ENCODE assay signal across 4 cellular contexts in the genomic region with DNA sequence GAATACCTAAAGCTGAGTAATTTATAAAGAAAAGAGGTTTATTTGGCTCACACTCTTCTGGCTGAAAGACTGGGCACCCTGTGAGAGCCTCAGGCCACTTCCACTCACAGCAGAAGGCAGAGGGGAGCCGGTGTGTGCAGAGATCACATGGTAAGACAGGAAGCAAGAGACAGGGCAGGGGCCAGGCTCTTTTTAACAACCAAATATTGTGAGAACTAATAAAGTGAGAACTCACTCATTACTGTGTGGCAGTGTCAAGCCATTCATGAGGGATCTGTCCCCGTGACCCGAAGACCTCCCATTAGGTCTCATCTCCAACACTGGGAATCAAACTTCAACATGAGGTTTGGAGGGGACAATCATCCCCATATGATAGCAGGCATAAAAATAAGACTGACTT.
"Had no signal": no experiment of that assay in that cellular context is flagged by ENCODE, and none has a peak within 500 bp of the region (broad histone marks: within the 10 kb centered on the region; RNA-seq: fewer than 3 reads in every experiment).

No MANE protein-coding gene starts in this region.

- H3K4me3 ChIP-seq: GM23338 had no signal

- ATAC-seq: GM23338 had no signal

- H3K4me3 Mint-ChIP-seq: GM23338, H9 had no signal

- DNase-seq: H9, HCEC 1CT, IMR-90 had no signal

- H3K4me1 Mint-ChIP-seq: GM23338, H9 had no signal

- H3K27ac Mint-ChIP-seq: GM23338, H9 had no signal
